1 cellular context compared by ENCODE assay signal in the genomic region with DNA sequence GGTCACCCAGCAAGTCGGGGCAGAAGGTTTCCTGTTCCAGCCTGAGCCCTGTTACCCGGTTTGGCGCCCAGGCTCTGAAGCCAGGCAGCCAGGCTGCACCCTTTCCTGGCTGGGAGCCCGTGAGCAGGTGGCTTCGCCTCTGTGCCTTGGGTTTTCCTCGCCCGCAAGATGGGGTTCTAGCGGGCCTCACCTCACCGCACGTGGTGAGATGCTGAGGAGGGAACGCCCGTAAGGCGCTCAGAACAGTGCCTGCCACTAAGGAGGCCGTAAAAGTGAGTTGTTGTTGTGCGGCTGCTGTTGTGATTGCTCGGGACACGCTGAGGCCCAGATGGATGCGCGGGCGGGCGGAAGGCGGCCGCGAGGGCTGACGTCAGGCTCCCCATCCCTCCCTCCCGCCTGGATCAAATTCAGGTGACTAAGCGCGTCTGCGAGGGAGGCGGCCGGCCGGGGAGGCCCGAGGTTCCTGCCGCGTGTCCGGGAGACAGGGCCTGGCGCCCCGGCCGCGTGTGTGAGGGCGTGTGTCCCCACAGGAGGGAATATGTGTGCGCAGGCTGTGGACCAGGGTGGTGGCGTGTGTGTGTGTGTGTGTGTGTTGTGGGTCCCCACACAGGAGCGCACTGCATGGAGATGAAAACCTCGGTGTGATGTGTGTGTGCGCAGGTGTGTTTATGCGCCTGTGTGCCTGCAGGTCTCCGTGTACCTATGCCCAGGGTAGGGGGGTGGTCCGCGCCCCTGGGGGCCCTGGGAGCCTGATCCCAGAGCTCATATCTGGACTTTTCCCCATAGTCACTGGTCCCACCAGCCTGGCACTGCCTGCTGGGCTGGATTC.
TF ChIP-seq lines count a peak whose summit lies in the region.

No MANE protein-coding gene starts in this region.

TF ChIP-seq in endothelial cell of umbilical vein, 7 proteins besides CTCF, POLR2A, EP300 and RAD21 (continued from another document):
- TF ChIP-seq JUN (IDR thresholded peaks at IDR 0.05; ENCODE audit: borderline replicate concordance, insufficient read depth, insufficient read length, low read depth) = no peak
- TF ChIP-seq, protein P1, sequence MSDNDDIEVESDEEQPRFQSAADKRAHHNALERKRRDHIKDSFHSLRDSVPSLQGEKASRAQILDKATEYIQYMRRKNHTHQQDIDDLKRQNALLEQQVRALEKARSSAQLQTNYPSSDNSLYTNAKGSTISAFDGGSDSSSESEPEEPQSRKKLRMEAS (IDR thresholded peaks at IDR 0.05; ENCODE audit: insufficient read depth, insufficient read length) = peak; percentile 1
TF ChIP-seq in endothelial cell of umbilical vein: peak in this region for 2.
